ENCODE assay signal across 12 cellular contexts in the genomic region with DNA sequence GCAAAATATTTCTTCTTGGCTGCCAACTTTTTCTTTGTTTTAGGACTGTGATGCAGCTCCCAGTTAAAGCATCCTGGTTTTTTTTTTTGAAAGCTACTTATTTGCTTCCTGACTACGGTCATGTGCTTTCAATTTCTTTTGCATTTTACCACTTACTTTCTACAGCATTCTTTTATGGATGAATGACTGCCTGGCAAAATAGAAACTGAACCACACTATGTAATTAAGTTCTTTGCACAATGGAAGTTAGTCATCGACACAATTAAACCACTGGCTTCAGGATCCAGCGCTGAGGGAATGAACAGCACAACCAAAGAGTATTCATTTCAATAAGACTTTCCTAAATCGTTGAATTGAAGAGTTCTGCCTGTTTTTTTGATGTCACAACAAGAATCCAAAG.
DNase-seq lines count a peak whose midpoint lies in the region; TF ChIP-seq lines count a peak whose summit lies in the region.
"Had no signal": no experiment of that assay in that cellular context is flagged by ENCODE, and none has a peak within 500 bp of the region (broad histone marks: within the 10 kb centered on the region; RNA-seq: fewer than 3 reads in every experiment).

No MANE protein-coding gene starts in this region.

- H3K4me1 Mint-ChIP-seq in chondrocyte (ENCODE audit: low read depth): peaks cover 22% of the 10 kb centered on the region
- H3K4me1 Mint-ChIP-seq: naive B cell had no signal

- TF ChIP-seq CTCF in astrocyte of the spinal cord (IDR thresholded peaks at IDR 0.05; ENCODE audit: low read depth, low read length): no peak
- TF ChIP-seq CTCF in GM20000 (IDR thresholded peaks at IDR 0.05; ENCODE audit: extremely low read depth, missing control alignments): no peak
- TF ChIP-seq CTCF in chondrocyte (IDR thresholded peaks at IDR 0.05): no peak

- H3K27ac Mint-ChIP-seq in chondrocyte (ENCODE audit: unreplicated experiment): no peak overlapping the region
- H3K27ac Mint-ChIP-seq: naive B cell, type B pancreatic cell had no signal

- H3K27me3 Mint-ChIP-seq in chondrocyte (ENCODE audit: low read depth): no peaks in the 10 kb centered on the region
- H3K27me3 Mint-ChIP-seq: naive B cell, type B pancreatic cell had no signal

- TF ChIP-seq RAD21 in Ishikawa (IDR thresholded peaks at IDR 0.05; ENCODE audit: low read depth): no peak

- DNase-seq in AG20443 (ENCODE audit: low spot score): peak; percentile 58
- DNase-seq in astrocyte of the spinal cord (ENCODE audit: low read depth, low spot score): peak; percentile 87
- DNase-seq in midbrain (lab: John Stamatoyannopoulos, UW): peak; percentile 13
- DNase-seq in UCSD-AML1 (lab: John Stamatoyannopoulos, UW; ENCODE audit: unreplicated experiment): no peak
- DNase-seq in GM20000 (ENCODE audit: low spot score): no peak
- DNase-seq in chondrocyte (ENCODE audit: low spot score): no peak
- no peak for DNase-seq in 8988T
- DNase-seq: activated T-cell treated with anti-CD3 and anti-CD28 coated beads for 4 hours, C1 segment of cervical spinal cord, naive B cell had no signal

- H3K9me3 Mint-ChIP-seq in chondrocyte (ENCODE audit: low read depth): no peaks in the 10 kb centered on the region
- H3K9me3 Mint-ChIP-seq: naive B cell, type B pancreatic cell had no signal

- H3K4me3 ChIP-seq in astrocyte of the spinal cord (ENCODE audit: low read depth, low read length): no peak overlapping the region

- H3K4me3 Mint-ChIP-seq in chondrocyte (ENCODE audit: unreplicated experiment): no peak overlapping the region
- H3K4me3 Mint-ChIP-seq: naive B cell, type B pancreatic cell had no signal

- peak; percentile 73 for TF ChIP-seq EP300 in Ishikawa (IDR thresholded peaks at IDR 0.05; ENCODE audit: borderline replicate concordance)

- H3K36me3 Mint-ChIP-seq in chondrocyte (ENCODE audit: low read depth): no peaks in the 10 kb centered on the region
- H3K36me3 Mint-ChIP-seq: naive B cell, type B pancreatic cell had no signal

- in situ Hi-C loops in astrocyte of the spinal cord (cut with HindIII; ENCODE audit: low sequenced_read_pairs): no loop called here

TF ChIP-seq in Ishikawa, 13 proteins besides CTCF, POLR2A, EP300 and RAD21:
- TF ChIP-seq CEBPB (IDR thresholded peaks at IDR 0.05): peak; percentile 18; the same call in 1 of the 2 replicates
- peak; percentile 79 for TF ChIP-seq TEAD4 (IDR thresholded peaks at IDR 0.05)
- no peak for TF ChIP-seq EGR1 (IDR thresholded peaks at IDR 0.05)
- no peak for TF ChIP-seq YY1 (IDR thresholded peaks at IDR 0.05; ENCODE audit: low read depth)
- no peak for TF ChIP-seq CREB1 (IDR thresholded peaks at IDR 0.05; ENCODE audit: low read depth)
- peak; percentile 66; the same call in 1 of the 2 replicates for TF ChIP-seq FOXM1 (IDR thresholded peaks at IDR 0.05; ENCODE audit: borderline replicate concordance, low read depth)
- peak; percentile 69 for TF ChIP-seq NFIC (IDR thresholded peaks at IDR 0.05)
- TF ChIP-seq, protein P1, sequence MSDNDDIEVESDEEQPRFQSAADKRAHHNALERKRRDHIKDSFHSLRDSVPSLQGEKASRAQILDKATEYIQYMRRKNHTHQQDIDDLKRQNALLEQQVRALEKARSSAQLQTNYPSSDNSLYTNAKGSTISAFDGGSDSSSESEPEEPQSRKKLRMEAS (IDR thresholded peaks at IDR 0.05): peak; percentile 37; the same call in 1 of the 2 replicates
- TF ChIP-seq, protein P2, sequence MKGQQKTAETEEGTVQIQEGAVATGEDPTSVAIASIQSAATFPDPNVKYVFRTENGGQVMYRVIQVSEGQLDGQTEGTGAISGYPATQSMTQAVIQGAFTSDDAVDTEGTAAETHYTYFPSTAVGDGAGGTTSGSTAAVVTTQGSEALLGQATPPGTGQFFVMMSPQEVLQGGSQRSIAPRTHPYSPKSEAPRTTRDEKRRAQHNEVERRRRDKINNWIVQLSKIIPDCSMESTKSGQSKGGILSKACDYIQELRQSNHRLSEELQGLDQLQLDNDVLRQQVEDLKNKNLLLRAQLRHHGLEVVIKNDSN (IDR thresholded peaks at IDR 0.05): peak; percentile 67
- TF ChIP-seq, protein P3, sequence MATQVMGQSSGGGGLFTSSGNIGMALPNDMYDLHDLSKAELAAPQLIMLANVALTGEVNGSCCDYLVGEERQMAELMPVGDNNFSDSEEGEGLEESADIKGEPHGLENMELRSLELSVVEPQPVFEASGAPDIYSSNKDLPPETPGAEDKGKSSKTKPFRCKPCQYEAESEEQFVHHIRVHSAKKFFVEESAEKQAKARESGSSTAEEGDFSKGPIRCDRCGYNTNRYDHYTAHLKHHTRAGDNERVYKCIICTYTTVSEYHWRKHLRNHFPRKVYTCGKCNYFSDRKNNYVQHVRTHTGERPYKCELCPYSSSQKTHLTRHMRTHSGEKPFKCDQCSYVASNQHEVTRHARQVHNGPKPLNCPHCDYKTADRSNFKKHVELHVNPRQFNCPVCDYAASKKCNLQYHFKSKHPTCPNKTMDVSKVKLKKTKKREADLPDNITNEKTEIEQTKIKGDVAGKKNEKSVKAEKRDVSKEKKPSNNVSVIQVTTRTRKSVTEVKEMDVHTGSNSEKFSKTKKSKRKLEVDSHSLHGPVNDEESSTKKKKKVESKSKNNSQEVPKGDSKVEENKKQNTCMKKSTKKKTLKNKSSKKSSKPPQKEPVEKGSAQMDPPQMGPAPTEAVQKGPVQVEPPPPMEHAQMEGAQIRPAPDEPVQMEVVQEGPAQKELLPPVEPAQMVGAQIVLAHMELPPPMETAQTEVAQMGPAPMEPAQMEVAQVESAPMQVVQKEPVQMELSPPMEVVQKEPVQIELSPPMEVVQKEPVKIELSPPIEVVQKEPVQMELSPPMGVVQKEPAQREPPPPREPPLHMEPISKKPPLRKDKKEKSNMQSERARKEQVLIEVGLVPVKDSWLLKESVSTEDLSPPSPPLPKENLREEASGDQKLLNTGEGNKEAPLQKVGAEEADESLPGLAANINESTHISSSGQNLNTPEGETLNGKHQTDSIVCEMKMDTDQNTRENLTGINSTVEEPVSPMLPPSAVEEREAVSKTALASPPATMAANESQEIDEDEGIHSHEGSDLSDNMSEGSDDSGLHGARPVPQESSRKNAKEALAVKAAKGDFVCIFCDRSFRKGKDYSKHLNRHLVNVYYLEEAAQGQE (IDR thresholded peaks at IDR 0.05; ENCODE audit: low read depth): no peak
- TF ChIP-seq TAF1 (IDR thresholded peaks at IDR 0.05; ENCODE audit: low read depth): no peak
- no peak for TF ChIP-seq ZBTB7A (IDR thresholded peaks at IDR 0.05; ENCODE audit: low read depth)
- TF ChIP-seq TCF12 (IDR thresholded peaks at IDR 0.05; ENCODE audit: low read depth): peak; percentile 79; the same call in 1 of the 2 replicates

Comparison
In these comparisons a context has a peak if more than half of its experiments do, and no peak if none do; other contexts are left out.
1. DNase-seq: peak in AG20443 (single experiment), astrocyte of the spinal cord (single experiment) and midbrain (single experiment); none in UCSD-AML1 (single experiment), GM20000 (single experiment), chondrocyte (single experiment) and 8988T (single experiment).